In the genomic region with DNA sequence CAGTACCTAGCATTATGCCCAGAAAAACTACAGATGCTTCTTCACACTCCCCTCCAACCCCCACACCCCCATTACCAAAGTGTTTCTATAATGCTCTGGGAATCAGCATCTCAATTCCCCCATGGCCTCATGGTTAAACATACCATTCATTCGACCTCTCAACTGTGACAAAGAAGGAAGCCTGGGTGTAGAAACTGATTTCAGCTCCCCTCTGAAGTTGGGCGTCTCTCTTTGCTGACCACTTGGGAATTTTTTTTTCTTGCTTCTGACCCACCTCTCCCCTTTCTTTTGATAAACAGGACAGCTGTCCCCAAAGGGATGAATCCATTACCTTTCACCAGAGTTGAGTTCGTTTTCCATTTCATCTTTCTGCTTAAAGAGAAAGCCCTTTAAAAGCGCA, we compare ENCODE assay signal across 16 cellular contexts.
DNase-seq lines count a peak whose midpoint lies in the region; ATAC-seq and TF ChIP-seq lines count a peak whose summit lies in the region.
"Had no signal": no experiment of that assay in that cellular context is flagged by ENCODE, and none has a peak within 500 bp of the region (broad histone marks: within the 10 kb centered on the region; RNA-seq: fewer than 3 reads in every experiment).

No MANE protein-coding gene starts in this region.

- no peak overlapping the region for H2BK5ac ChIP-seq in H9 (ENCODE audit: insufficient read length, low read length)
- peak overlapping the region; percentile 75 for H2BK5ac ChIP-seq in trophoblast cell (ENCODE audit: low read depth, low read length, poor library complexity)

- H2BK15ac ChIP-seq in H9 (ENCODE audit: low read depth, low read length): no peak overlapping the region

- no peaks in the 10 kb centered on the region for H3K23me2 ChIP-seq in H9 (ENCODE audit: insufficient read length, low read depth, low read length, poor library complexity, severe bottlenecking)

- H3K9ac ChIP-seq in BLaER1: peak overlapping the region; percentile 32; the same call in 1 of the 2 replicates
- H3K9ac ChIP-seq in H9 (ENCODE audit: extremely low read depth, insufficient read length, low read length): no peak overlapping the region
- H3K9ac ChIP-seq in trophoblast cell (ENCODE audit: low read length): no peak overlapping the region

- H2BK120ac ChIP-seq in H9 (ENCODE audit: low read depth, low read length, poor library complexity, severe bottlenecking): no peak overlapping the region
- peak overlapping the region; percentile 46 for H2BK120ac ChIP-seq in trophoblast cell (ENCODE audit: insufficient read depth, low read length, poor library complexity)

- no peak overlapping the region for H2AFZ ChIP-seq in H9 (ENCODE audit: low read length)
- H2AFZ ChIP-seq in trophoblast cell (ENCODE audit: insufficient read depth, low read length, poor library complexity): no peak overlapping the region

- H3K9me3 ChIP-seq in BLaER1 (no peaks in the 10 kb centered on the region), H9 (ENCODE audit: control insufficient read depth, low read depth, low read length) (no peaks in the 10 kb centered on the region), trophoblast cell (ENCODE audit: insufficient read depth, low read depth, low read length) (no peaks in the 10 kb centered on the region)
- H3K9me3 ChIP-seq: spleen had no signal

- H3K4me3 Mint-ChIP-seq in H9 (no peak overlapping the region), brain (peak overlapping the region in 1 of 5 experiments; percentile 15)
- H3K4me3 Mint-ChIP-seq: activated CD4-positive, alpha-beta memory T cell treated with anti-CD3 and anti-CD28 coated beads, Interleukin-2, amount 10 ng/mL, durations not matched to agents 7 days and 5 days had no signal

- H3K27me3 ChIP-seq in BLaER1: no peaks in the 10 kb centered on the region
- H3K27me3 ChIP-seq in H9 (ENCODE audit: insufficient read depth, low read length): no peaks in the 10 kb centered on the region
- no peaks in the 10 kb centered on the region for H3K27me3 ChIP-seq in trophoblast cell (ENCODE audit: insufficient read depth, low read length)
- H3K27me3 ChIP-seq: spleen had no signal

- H3K4ac ChIP-seq in H9 (ENCODE audit: low read depth, low read length) (no peak overlapping the region), trophoblast cell (ENCODE audit: low read depth, low read length) (no peak overlapping the region)

- no peak overlapping the region for H2BK12ac ChIP-seq in H9 (ENCODE audit: insufficient read length, low read depth, low read length)
- peak overlapping the region; percentile 65 for H2BK12ac ChIP-seq in trophoblast cell (ENCODE audit: low read length)

- H3K4me1 ChIP-seq in BLaER1 (peaks cover 32% of the 10 kb centered on the region), H9 (ENCODE audit: insufficient read depth, low read length) (no peaks in the 10 kb centered on the region), trophoblast cell (ENCODE audit: control insufficient read depth in 1 of 2, insufficient read depth in 2 of 2, low read length in 2 of 2) (peaks cover 3% of the 10 kb centered on the region in 2 experiments)

- no peak overlapping the region for H3K56ac ChIP-seq in H9 (ENCODE audit: insufficient read length, low read depth, low read length)

- no peak overlapping the region for H2BK20ac ChIP-seq in H9 (ENCODE audit: low read depth, low read length, poor library complexity, severe bottlenecking)

- H3K4me2 ChIP-seq in BLaER1 (peak overlapping the region; percentile 57), H9 (ENCODE audit: insufficient read depth, insufficient read length, low read length) (no peak overlapping the region), trophoblast cell (ENCODE audit: low read length) (no peak overlapping the region)

- H3K18ac ChIP-seq in H9 (ENCODE audit: insufficient read length, low read depth, low read length) (no peak overlapping the region), trophoblast cell (ENCODE audit: low read length) (no peak overlapping the region)

- H3K4me3 ChIP-seq in BLaER1: no peak overlapping the region
- H3K4me3 ChIP-seq in trophoblast cell (ENCODE audit: low read depth, low read length): no peak overlapping the region

- no peak for ATAC-seq in GM18511 (IDR thresholded peaks at IDR 0.05; ENCODE audit: unreplicated experiment)
- no peak for ATAC-seq in HG02870 (IDR thresholded peaks at IDR 0.05; ENCODE audit: unreplicated experiment)
- ATAC-seq in GM21390 (IDR thresholded peaks at IDR 0.05; ENCODE audit: unreplicated experiment): no peak
- ATAC-seq: activated T-helper 17 cell treated with anti-CD3 and anti-CD28 coated beads, Interleukin-2, amount 50 U/mL, for 72 hours; esophagus mucosa had no signal

- H4K5ac ChIP-seq in H9 (ENCODE audit: insufficient read length, low read depth, low read length): no peak overlapping the region

- no peaks in the 10 kb centered on the region for H3K79me2 ChIP-seq in H9 (ENCODE audit: insufficient read depth, low read length)
- no peaks in the 10 kb centered on the region for H3K79me2 ChIP-seq in trophoblast cell (ENCODE audit: control insufficient read depth, insufficient read depth, low read length, poor library complexity)

- H3K36me3 ChIP-seq in BLaER1: no peaks in the 10 kb centered on the region
- no peaks in the 10 kb centered on the region for H3K36me3 ChIP-seq in trophoblast cell (ENCODE audit: control insufficient read depth in 1 of 2, insufficient read depth in 2 of 2, low read length in 2 of 2)
- H3K36me3 ChIP-seq: spleen had no signal

- H3T11ph ChIP-seq in H9 (ENCODE audit: low read length): no peak overlapping the region

- TF ChIP-seq CTCF in H9 (conservative IDR thresholded peaks at IDR 0.05) (no peak), brain (conservative IDR thresholded peaks at IDR 0.05) (no peak)

- H4K8ac ChIP-seq in H9 (replicated peaks; ENCODE audit: insufficient read length, low read depth, low read length) (no peak overlapping the region), trophoblast cell (ENCODE audit: low read depth, low read length) (peak overlapping the region; percentile 29)

- DNase-seq in H9 (no peak), trophoblast cell (no peak), NCI-H2227 (lab: John Stamatoyannopoulos, UW; ENCODE audit: unreplicated experiment) (no peak)
- DNase-seq: activated CD4-positive, alpha-beta memory T cell treated with anti-CD3 and anti-CD28 coated beads, Interleukin-2, amount 10 ng/mL, durations not matched to agents 7 days and 5 days; dermis blood vessel endothelial cell; NCI-H1930; NCI-H774; nucleus accumbens; spleen had no signal

- H3K79me1 ChIP-seq in H9 (ENCODE audit: insufficient read depth, low read depth, low read length, poor library complexity, severe bottlenecking) (no peaks in the 10 kb centered on the region), trophoblast cell (ENCODE audit: low read length) (peaks cover 11% of the 10 kb centered on the region)

- H4K20me1 ChIP-seq in BLaER1: no peaks in the 10 kb centered on the region
- H4K20me1 ChIP-seq in H9 (ENCODE audit: control insufficient read depth, insufficient read depth, insufficient read length): no peaks in the 10 kb centered on the region

- H3K9me3 Mint-ChIP-seq in H9: no peaks in the 10 kb centered on the region
- peaks cover 0 to 1% (median 0%) of the 10 kb centered on the region in 5 experiments for H3K9me3 Mint-ChIP-seq in brain
- H3K9me3 Mint-ChIP-seq: activated CD4-positive, alpha-beta memory T cell treated with anti-CD3 and anti-CD28 coated beads, Interleukin-2, amount 10 ng/mL, durations not matched to agents 7 days and 5 days; activated T-helper 17 cell treated with anti-CD3 and anti-CD28 coated beads, Interleukin-2, amount 50 U/mL, for 72 hours had no signal

- H3K14ac ChIP-seq in H9 (ENCODE audit: insufficient read depth, low read length) (no peak overlapping the region), trophoblast cell (ENCODE audit: low read length) (no peak overlapping the region)

- H3K27me3 Mint-ChIP-seq in H9 (ENCODE audit: low read depth) (no peaks in the 10 kb centered on the region), brain (peaks cover 1% of the 10 kb centered on the region)
- H3K27me3 Mint-ChIP-seq: activated CD4-positive, alpha-beta memory T cell treated with anti-CD3 and anti-CD28 coated beads, Interleukin-2, amount 10 ng/mL, durations not matched to agents 7 days and 5 days; activated T-helper 17 cell treated with anti-CD3 and anti-CD28 coated beads, Interleukin-2, amount 50 U/mL, for 72 hours had no signal

- H3K36me3 Mint-ChIP-seq in H9 (ENCODE audit: insufficient read depth in 1 of 3, low read depth in 3 of 3) (peaks cover 0 to 1% (median 0%) of the 10 kb centered on the region in 3 experiments; a peak in 2 of 7 replicates), brain (no peaks in the 10 kb centered on the region)

- H4K91ac ChIP-seq in H9 (ENCODE audit: insufficient read length, low read depth, low read length): no peak overlapping the region
- peak overlapping the region; percentile 93 for H4K91ac ChIP-seq in trophoblast cell (ENCODE audit: low read depth, low read length)

- H3K27ac Mint-ChIP-seq in H9 (peak overlapping the region in 2 of 3 experiments; percentile 5 to 59; a peak in 3 of 7 replicates), brain (peak overlapping the region in 3 of 5 experiments; percentile 28 to 85 (median 46))
- H3K27ac Mint-ChIP-seq: activated CD4-positive, alpha-beta memory T cell treated with anti-CD3 and anti-CD28 coated beads, Interleukin-2, amount 10 ng/mL, durations not matched to agents 7 days and 5 days had no signal

- no CpG with 5 or more reads among the region's 4 CpGs for WGBS in H9 (ENCODE audit: extremely low coverage, insufficient read length, low lambda C conversion rate)
- WGBS in trophoblast cell (ENCODE audit: extremely low coverage, insufficient coverage, insufficient read length): no CpG with 5 or more reads among the region's 4 CpGs

- H3K4me1 Mint-ChIP-seq in H9 (peaks cover 23 to 27% of the 10 kb centered on the region in 2 experiments), brain (peaks cover 40% of the 10 kb centered on the region)

- no peak overlapping the region for H2AK5ac ChIP-seq in H9 (ENCODE audit: insufficient read length, low read length)
- H2AK5ac ChIP-seq in trophoblast cell (ENCODE audit: low read length): peak overlapping the region; percentile 64

- no peak overlapping the region for H4K12ac ChIP-seq in trophoblast cell (ENCODE audit: low read depth, low read length)

- H3K23ac ChIP-seq in H9 (ENCODE audit: insufficient read length, low read depth, low read length) (no peak overlapping the region), trophoblast cell (ENCODE audit: low read length) (no peak overlapping the region)

- H3K27ac ChIP-seq in BLaER1 (no peak overlapping the region; the same call in 1 of the 2 replicates), H9 (ENCODE audit: insufficient read length, low read depth, low read length) (no peak overlapping the region), trophoblast cell (ENCODE audit: low read depth, low read length) (no peak overlapping the region)
